ENCODE assay signal across 24 cellular contexts in the genomic region with DNA sequence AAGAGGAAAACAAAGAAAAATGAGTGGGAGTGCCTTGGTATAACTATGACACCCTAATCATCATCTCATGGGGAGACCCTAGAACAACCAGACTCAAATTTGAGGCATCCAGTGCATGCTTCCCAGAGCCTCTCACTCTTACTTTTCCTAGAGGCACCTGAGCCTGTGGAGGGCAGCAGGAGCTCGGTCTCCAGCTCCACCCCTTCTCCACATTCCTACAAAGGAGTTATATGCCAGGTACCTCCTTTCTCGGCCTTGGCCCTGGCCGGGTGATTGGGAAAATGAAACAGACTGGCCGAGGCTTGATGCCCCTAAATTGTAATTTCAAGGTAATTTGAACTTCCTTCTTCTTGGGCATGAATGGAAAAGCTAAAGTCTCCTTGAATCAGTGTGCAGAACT.
"Had no signal": no experiment of that assay in that cellular context is flagged by ENCODE, and none has a peak within 500 bp of the region (broad histone marks: within the 10 kb centered on the region; RNA-seq: fewer than 3 reads in every experiment).

No MANE protein-coding gene starts in this region.

- H3K36me3 ChIP-seq: colonic mucosa had no signal

- DNase-seq: activated CD4-positive, alpha-beta memory T cell treated with anti-CD3 and anti-CD28 coated beads, Interleukin-2, amount 10 ng/mL, durations not matched to agents 7 days and 5 days; activated CD4-positive, alpha-beta T cell treated with anti-CD3 and anti-CD28 coated beads for 1 hour; activated CD4-positive, alpha-beta T cell treated with anti-CD3 and anti-CD28 coated beads for 4 hours; activated CD4-positive, alpha-beta T cell treated with anti-CD3 and anti-CD28 coated beads, Interleukin-2, amount 10 ng/mL, durations not matched to agents 7 days and 5 days; activated CD4-positive, alpha-beta T cell treated with anti-CD3 and anti-CD28 coated beads, Interleukin-2, amount 50 U/mL, for 4 hours; activated CD8-positive, alpha-beta memory T cell treated with anti-CD3 and anti-CD28 coated beads, Interleukin-2, amount 50 U/mL, for 48 hours; activated gamma-delta T cell; activated naive CD4-positive, alpha-beta T cell; activated naive CD4-positive, alpha-beta T cell treated with anti-CD3 and anti-CD28 coated beads, Interleukin-2, amount 50 U/mL, for 16 hours; activated T-cell treated with anti-CD3 and anti-CD28 coated beads for 4 hours; activated T-cell treated with anti-CD3 and anti-CD28 coated beads, Interleukin-2, amount 50 U/mL, for 24 hours; activated T-cell treated with anti-CD3 and anti-CD28 coated beads, Interleukin-2, amount 50 U/mL, for 72 hours; amniotic stem cell; central memory CD4-positive, alpha-beta T cell; cerebellar nuclear complex; colonic mucosa; effector CD8-positive, alpha-beta T cell; foreskin fibroblast; T-helper 1 cell; T-helper 17 cell; T1000 had no signal

- H3K27ac Mint-ChIP-seq: activated CD4-positive, alpha-beta memory T cell treated with anti-CD3 and anti-CD28 coated beads, Interleukin-2, amount 10 ng/mL, durations not matched to agents 7 days and 5 days; activated CD4-positive, alpha-beta T cell treated with anti-CD3 and anti-CD28 coated beads, Interleukin-2, amount 10 ng/mL, durations not matched to agents 7 days and 5 days; activated naive CD8-positive, alpha-beta T cell; activated T-cell treated with anti-CD3 and anti-CD28 coated beads, Interleukin-2, amount 50 U/mL, for 24 hours; activated T-cell treated with anti-CD3 and anti-CD28 coated beads, Interleukin-2, amount 50 U/mL, for 72 hours; T-helper 17 cell; T-helper 2 cell treated with Interferon-gamma antibody and Interleukin-4, amounts not matched to agents 5 μg/mL and 100 μg/mL, for 36 hours had no signal

- H3K27me3 ChIP-seq: colonic mucosa had no signal

- H3K27me3 Mint-ChIP-seq: activated CD4-positive, alpha-beta memory T cell treated with anti-CD3 and anti-CD28 coated beads, Interleukin-2, amount 10 ng/mL, durations not matched to agents 7 days and 5 days; activated CD4-positive, alpha-beta T cell treated with anti-CD3 and anti-CD28 coated beads, Interleukin-2, amount 10 ng/mL, durations not matched to agents 7 days and 5 days; activated naive CD8-positive, alpha-beta T cell; activated T-cell treated with anti-CD3 and anti-CD28 coated beads, Interleukin-2, amount 50 U/mL, for 24 hours; T-helper 17 cell had no signal

- H3K4me3 ChIP-seq: colonic mucosa had no signal

- H3K9me3 Mint-ChIP-seq: activated CD4-positive, alpha-beta T cell treated with anti-CD3 and anti-CD28 coated beads, Interleukin-2, amount 10 ng/mL, durations not matched to agents 7 days and 5 days had no signal

- H3K4me1 ChIP-seq: colonic mucosa had no signal

- H3K9me3 ChIP-seq: colonic mucosa had no signal

- H3K4me1 Mint-ChIP-seq: activated CD4-positive, alpha-beta memory T cell treated with anti-CD3 and anti-CD28 coated beads, Interleukin-2, amount 10 ng/mL, durations not matched to agents 7 days and 5 days; activated CD4-positive, alpha-beta T cell treated with anti-CD3 and anti-CD28 coated beads, Interleukin-2, amount 10 ng/mL, durations not matched to agents 7 days and 5 days; T-helper 17 cell had no signal

- H3K36me3 Mint-ChIP-seq: activated naive CD8-positive, alpha-beta T cell had no signal

- ATAC-seq: activated T-cell treated with anti-CD3 and anti-CD28 coated beads, Interleukin-2, amount 50 U/mL, for 72 hours; esophagus mucosa; T-helper 17 cell had no signal

- H3K27ac ChIP-seq: colonic mucosa had no signal

- H3K4me3 Mint-ChIP-seq: activated CD4-positive, alpha-beta memory T cell treated with anti-CD3 and anti-CD28 coated beads, Interleukin-2, amount 10 ng/mL, durations not matched to agents 7 days and 5 days; activated CD4-positive, alpha-beta T cell treated with anti-CD3 and anti-CD28 coated beads, Interleukin-2, amount 10 ng/mL, durations not matched to agents 7 days and 5 days; activated naive CD8-positive, alpha-beta T cell; activated T-cell treated with anti-CD3 and anti-CD28 coated beads, Interleukin-2, amount 50 U/mL, for 24 hours; activated T-cell treated with anti-CD3 and anti-CD28 coated beads, Interleukin-2, amount 50 U/mL, for 72 hours; T-helper 17 cell; T-helper 2 cell treated with Interferon-gamma antibody and Interleukin-4, amounts not matched to agents 5 μg/mL and 100 μg/mL, for 36 hours had no signal
